Comparison of ENCODE assay signal across 11 cellular contexts in the genomic region with DNA sequence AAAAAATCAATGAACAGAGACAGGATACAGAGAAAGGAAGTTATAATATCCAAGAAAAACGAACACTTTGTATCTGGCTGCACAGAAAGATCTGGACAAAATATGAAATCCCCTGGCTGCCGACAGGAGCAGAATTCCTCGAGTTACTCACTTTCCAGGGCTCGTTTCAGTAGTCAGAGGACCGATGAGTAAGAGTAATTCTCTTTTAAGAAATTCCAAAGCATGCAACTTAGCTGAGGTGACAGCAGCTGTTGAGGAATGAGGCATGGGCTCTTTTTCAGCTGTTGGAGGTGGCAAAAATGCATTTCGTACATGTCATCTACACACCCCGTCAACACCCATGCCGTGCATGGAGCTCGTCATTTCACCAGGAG.
DNase-seq lines count a peak whose midpoint lies in the region; ATAC-seq and FAIRE-seq lines count a peak whose summit lies in the region.
"Had no signal": no experiment of that assay in that cellular context is flagged by ENCODE, and none has a peak within 500 bp of the region (broad histone marks: within the 10 kb centered on the region; RNA-seq: fewer than 3 reads in every experiment).

No MANE protein-coding gene starts in this region.

- H3K27me3 ChIP-seq in muscle layer of duodenum (ENCODE audit: low read depth, low read length) = no peaks in the 10 kb centered on the region

- H3K27ac ChIP-seq in muscle layer of duodenum (ENCODE audit: low read length) = no peak overlapping the region

- H3K9me3 ChIP-seq in muscle layer of duodenum (ENCODE audit: control insufficient read depth in 1 of 2, low read length in 2 of 2) = no peaks in the 10 kb centered on the region

- H3K4me1 ChIP-seq in muscle layer of duodenum (ENCODE audit: control insufficient read depth in 1 of 2, insufficient read depth in 2 of 2, low read length in 2 of 2) = peaks cover 0 to 17% of the 10 kb centered on the region in 2 donors

- peak overlapping the region; percentile 49 to 63 for H3K4me3 ChIP-seq in muscle layer of duodenum (ENCODE audit: low read depth in 1 of 2, low read length in 2 of 2)

- DNase-seq in RPMI7951 (ENCODE audit: low read depth) (peak; percentile 83), fibroblast of gingiva (ENCODE audit: low read depth) (peak; percentile 17), urothelium cell line (ENCODE audit: low spot score) (peak; percentile 52), retina (no peak), H4 (ENCODE audit: low spot score) (no peak)
- DNase-seq: activated CD8-positive, alpha-beta T cell treated with anti-CD3 and anti-CD28 coated beads, Interleukin-2, amount 10 ng/mL, durations not matched to agents 7 days and 5 days; aorta; SHP77; stimulated activated naive CD8-positive, alpha-beta T cell treated with anti-CD3 and anti-CD28 coated beads, Interleukin-15, Interleukin-2, amounts not matched to agents 100 U/mL and 50 U/mL, for 24 hours had no signal

- ATAC-seq in HG03135 (IDR thresholded peaks at IDR 0.05; ENCODE audit: unreplicated experiment) = no peak
- ATAC-seq: activated CD8-positive, alpha-beta T cell treated with anti-CD3 and anti-CD28 coated beads, Interleukin-2, amount 10 ng/mL, durations not matched to agents 7 days and 5 days; stimulated activated naive CD8-positive, alpha-beta T cell treated with anti-CD3 and anti-CD28 coated beads, Interleukin-15, Interleukin-2, amounts not matched to agents 100 U/mL and 50 U/mL, for 24 hours had no signal

- FAIRE-seq in urothelium cell line (lab: Jason Lieb, UNC) = no peak

- H3K36me3 ChIP-seq in muscle layer of duodenum (ENCODE audit: control insufficient read depth in 1 of 2, insufficient read depth in 2 of 2, low read length in 2 of 2) = no peaks in the 10 kb centered on the region

Comparison
In these comparisons a context has a peak if more than half of its experiments do, and no peak if none do; other contexts are left out.
1. DNase-seq: peak in RPMI7951 (single experiment), fibroblast of gingiva (single experiment) and urothelium cell line (single experiment); none in retina (single experiment) and H4 (single experiment).